Comparison of ENCODE assay signal across 3 cellular contexts in the genomic region with DNA sequence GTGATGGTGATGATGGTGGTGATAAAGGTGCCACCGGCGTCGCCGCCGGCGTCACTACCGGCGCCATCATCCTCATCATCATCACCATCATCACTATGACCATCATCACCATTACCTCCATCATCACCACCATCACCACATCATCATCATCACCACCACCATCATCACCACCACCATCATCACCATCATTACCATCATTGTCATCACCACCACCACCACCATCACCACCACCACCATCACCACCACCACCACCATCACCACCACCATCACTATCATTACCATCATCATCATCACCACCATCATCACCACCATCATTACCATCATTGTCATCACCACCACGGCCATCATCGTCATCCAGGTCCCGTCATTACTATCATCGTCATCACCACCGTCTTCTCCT.
A peak's percentile ranks its signal among the peaks of the same experiment; 100 is the strongest.
TF ChIP-seq lines count a peak whose summit lies in the region.

No MANE protein-coding gene starts in this region.

TF ChIP-seq in HepG2, 621 proteins besides CTCF, POLR2A, EP300 and RAD21:
- TF ChIP-seq HDAC2 (CRISPR knock-in tag; IDR thresholded peaks at IDR 0.05) (no peak), CREB1 (IDR thresholded peaks at IDR 0.05) (peak; percentile 87), CREB1 (CRISPR knock-in tag; IDR thresholded peaks at IDR 0.05) (no peak)

TF ChIP-seq in IMR-90, 13 proteins besides CTCF, POLR2A, EP300 and RAD21:
- TF ChIP-seq CEBPB (IDR thresholded peaks at IDR 0.05; ENCODE audit: low read depth, low read length) (no peak), RCOR1 (IDR thresholded peaks at IDR 0.05; ENCODE audit: insufficient replicate concordance, low read length) (no peak), CHD1 (IDR thresholded peaks at IDR 0.05; ENCODE audit: low read depth, low read length) (no peak), RFX5 (IDR thresholded peaks at IDR 0.05; ENCODE audit: low read depth, low read length) (no peak), FOS (IDR thresholded peaks at IDR 0.05; ENCODE audit: low read depth, low read length) (no peak), NFE2L2 (IDR thresholded peaks at IDR 0.05; ENCODE audit: low read depth, low read length) (no peak), SMC3 (IDR thresholded peaks at IDR 0.05; ENCODE audit: low read depth, low read length) (no peak), MAZ (IDR thresholded peaks at IDR 0.05; ENCODE audit: borderline replicate concordance, low read depth, low read length) (no peak), MXI1 (IDR thresholded peaks at IDR 0.05; ENCODE audit: borderline replicate concordance, low read depth, low read length) (no peak), BHLHE40 (IDR thresholded peaks at IDR 0.05; ENCODE audit: low read depth, low read length) (no peak), MAFK (IDR thresholded peaks at IDR 0.05; ENCODE audit: low read depth, low read length) (no peak)
- TF ChIP-seq, protein P1, sequence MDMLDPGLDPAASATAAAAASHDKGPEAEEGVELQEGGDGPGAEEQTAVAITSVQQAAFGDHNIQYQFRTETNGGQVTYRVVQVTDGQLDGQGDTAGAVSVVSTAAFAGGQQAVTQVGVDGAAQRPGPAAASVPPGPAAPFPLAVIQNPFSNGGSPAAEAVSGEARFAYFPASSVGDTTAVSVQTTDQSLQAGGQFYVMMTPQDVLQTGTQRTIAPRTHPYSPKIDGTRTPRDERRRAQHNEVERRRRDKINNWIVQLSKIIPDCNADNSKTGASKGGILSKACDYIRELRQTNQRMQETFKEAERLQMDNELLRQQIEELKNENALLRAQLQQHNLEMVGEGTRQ (IDR thresholded peaks at IDR 0.05; ENCODE audit: low read depth, low read length) = no peak
- TF ChIP-seq, protein P2, sequence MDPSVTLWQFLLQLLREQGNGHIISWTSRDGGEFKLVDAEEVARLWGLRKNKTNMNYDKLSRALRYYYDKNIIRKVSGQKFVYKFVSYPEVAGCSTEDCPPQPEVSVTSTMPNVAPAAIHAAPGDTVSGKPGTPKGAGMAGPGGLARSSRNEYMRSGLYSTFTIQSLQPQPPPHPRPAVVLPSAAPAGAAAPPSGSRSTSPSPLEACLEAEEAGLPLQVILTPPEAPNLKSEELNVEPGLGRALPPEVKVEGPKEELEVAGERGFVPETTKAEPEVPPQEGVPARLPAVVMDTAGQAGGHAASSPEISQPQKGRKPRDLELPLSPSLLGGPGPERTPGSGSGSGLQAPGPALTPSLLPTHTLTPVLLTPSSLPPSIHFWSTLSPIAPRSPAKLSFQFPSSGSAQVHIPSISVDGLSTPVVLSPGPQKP (IDR thresholded peaks at IDR 0.05; ENCODE audit: borderline replicate concordance, low read depth, low read length) = no peak
TF ChIP-seq in IMR-90: peak in this region for 0.

TF ChIP-seq in H1, 55 proteins besides CTCF, POLR2A, EP300 and RAD21:
- TF ChIP-seq SP1 (IDR thresholded peaks at IDR 0.05; ENCODE audit: low read depth, low read length) (no peak), TEAD4 (IDR thresholded peaks at IDR 0.05; ENCODE audit: low read depth, low read length) (no peak), SP2 (IDR thresholded peaks at IDR 0.05; ENCODE audit: low read length) (no peak), SIX5 (IDR thresholded peaks at IDR 0.05; ENCODE audit: low read depth, low read length) (no peak), RFX5 (IDR thresholded peaks at IDR 0.05; ENCODE audit: borderline replicate concordance, low read depth, low read length) (no peak), BCL11A (IDR thresholded peaks at IDR 0.05; ENCODE audit: low read depth in 2 of 2, low read length in 2 of 2) (no peak), SUZ12 (IDR thresholded peaks at IDR 0.05; ENCODE audit: low read length) (no peak)
- TF ChIP-seq, protein P3, sequence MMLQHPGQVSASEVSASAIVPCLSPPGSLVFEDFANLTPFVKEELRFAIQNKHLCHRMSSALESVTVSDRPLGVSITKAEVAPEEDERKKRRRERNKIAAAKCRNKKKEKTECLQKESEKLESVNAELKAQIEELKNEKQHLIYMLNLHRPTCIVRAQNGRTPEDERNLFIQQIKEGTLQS (IDR thresholded peaks at IDR 0.05; ENCODE audit: insufficient read depth, low read depth, low read length) = no peak
